ENCODE assay signal across 16 cellular contexts in the genomic region with DNA sequence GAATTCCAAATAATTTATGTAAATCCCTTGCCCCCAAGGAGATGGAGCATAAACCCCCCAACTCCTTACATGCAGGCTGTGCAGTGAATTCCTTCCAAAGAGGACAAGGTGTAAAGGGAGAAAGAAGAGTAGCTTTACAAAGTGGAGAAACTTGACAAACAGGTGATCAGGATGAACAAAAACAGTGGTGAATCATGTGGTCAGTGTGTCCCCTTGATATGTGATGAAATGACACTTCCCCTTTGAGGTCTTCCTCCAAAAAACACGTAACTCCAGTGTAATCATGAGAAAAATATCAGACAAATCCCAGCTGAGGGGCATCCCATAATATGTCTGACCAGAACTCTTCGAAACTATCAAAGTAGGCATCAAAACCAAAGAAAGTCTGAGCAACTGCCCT.
"Had no signal": no experiment of that assay in that cellular context is flagged by ENCODE, and none has a peak within 500 bp of the region (broad histone marks: within the 10 kb centered on the region; RNA-seq: fewer than 3 reads in every experiment).

No MANE protein-coding gene starts in this region.

- H3K9me3 ChIP-seq: body of pancreas had no signal

- H3K27ac ChIP-seq: body of pancreas, coronary artery, epithelial cell of prostate, hepatocyte had no signal

- ATAC-seq: activated T-helper 17 cell treated with anti-CD3 and anti-CD28 coated beads, Interleukin-2, amount 50 U/mL, for 72 hours; body of pancreas; right cardiac atrium had no signal

- DNase-seq: activated B cell treated with CpG ODN at 0.5 μM for 24 hours; activated CD4-positive, alpha-beta T cell treated with anti-CD3 and anti-CD28 coated beads, Interleukin-2, amount 10 ng/mL, durations not matched to agents 7 days and 5 days; activated CD8-positive, alpha-beta memory T cell treated with anti-CD3 and anti-CD28 coated beads for 24 hours; activated naive CD4-positive, alpha-beta T cell treated with anti-CD3 and anti-CD28 coated beads, Interleukin-2, amount 10 ng/mL, durations not matched to agents 7 days and 5 days; activated T-cell treated with anti-CD3 and anti-CD28 coated beads for 4 hours; amniotic stem cell; body of pancreas; central memory CD4-positive, alpha-beta T cell; effector memory CD4-positive, alpha-beta T cell; right cardiac atrium; small intestine had no signal

- H3K27me3 ChIP-seq: body of pancreas, hepatocyte had no signal

- H3K27me3 Mint-ChIP-seq: activated B cell treated with CpG ODN at 0.5 μM for 24 hours; activated CD4-positive, alpha-beta T cell treated with anti-CD3 and anti-CD28 coated beads, Interleukin-2, amount 10 ng/mL, durations not matched to agents 7 days and 5 days; activated naive CD4-positive, alpha-beta T cell treated with anti-CD3 and anti-CD28 coated beads, Interleukin-2, amount 10 ng/mL, durations not matched to agents 7 days and 5 days; activated T-helper 17 cell treated with anti-CD3 and anti-CD28 coated beads, Interleukin-2, amount 50 U/mL, for 72 hours had no signal

- H3K36me3 Mint-ChIP-seq: activated naive CD4-positive, alpha-beta T cell treated with anti-CD3 and anti-CD28 coated beads, Interleukin-2, amount 10 ng/mL, durations not matched to agents 7 days and 5 days had no signal

- H3K4me1 ChIP-seq: body of pancreas had no signal

- H3K4me3 Mint-ChIP-seq: activated B cell treated with CpG ODN at 0.5 μM for 24 hours; activated CD4-positive, alpha-beta T cell treated with anti-CD3 and anti-CD28 coated beads, Interleukin-2, amount 10 ng/mL, durations not matched to agents 7 days and 5 days; activated naive CD4-positive, alpha-beta T cell treated with anti-CD3 and anti-CD28 coated beads, Interleukin-2, amount 10 ng/mL, durations not matched to agents 7 days and 5 days; activated T-helper 17 cell treated with anti-CD3 and anti-CD28 coated beads, Interleukin-2, amount 50 U/mL, for 72 hours; mesothelial cell of epicardium had no signal

- H3K9me3 Mint-ChIP-seq: activated B cell treated with CpG ODN at 0.5 μM for 24 hours; activated naive CD4-positive, alpha-beta T cell treated with anti-CD3 and anti-CD28 coated beads, Interleukin-2, amount 10 ng/mL, durations not matched to agents 7 days and 5 days; activated T-helper 17 cell treated with anti-CD3 and anti-CD28 coated beads, Interleukin-2, amount 50 U/mL, for 72 hours; mesothelial cell of epicardium had no signal

- H3K4me1 Mint-ChIP-seq: activated B cell treated with CpG ODN at 0.5 μM for 24 hours; activated T-helper 17 cell treated with anti-CD3 and anti-CD28 coated beads, Interleukin-2, amount 50 U/mL, for 72 hours; mesothelial cell of epicardium had no signal

- H3K27ac Mint-ChIP-seq: activated B cell treated with CpG ODN at 0.5 μM for 24 hours; activated CD4-positive, alpha-beta T cell treated with anti-CD3 and anti-CD28 coated beads, Interleukin-2, amount 10 ng/mL, durations not matched to agents 7 days and 5 days; activated naive CD4-positive, alpha-beta T cell treated with anti-CD3 and anti-CD28 coated beads, Interleukin-2, amount 10 ng/mL, durations not matched to agents 7 days and 5 days; activated T-helper 17 cell treated with anti-CD3 and anti-CD28 coated beads, Interleukin-2, amount 50 U/mL, for 72 hours; mesothelial cell of epicardium had no signal

- H3K4me3 ChIP-seq: body of pancreas, coronary artery, hepatocyte had no signal
